1 cellular context compared by ENCODE assay signal in the genomic region with DNA sequence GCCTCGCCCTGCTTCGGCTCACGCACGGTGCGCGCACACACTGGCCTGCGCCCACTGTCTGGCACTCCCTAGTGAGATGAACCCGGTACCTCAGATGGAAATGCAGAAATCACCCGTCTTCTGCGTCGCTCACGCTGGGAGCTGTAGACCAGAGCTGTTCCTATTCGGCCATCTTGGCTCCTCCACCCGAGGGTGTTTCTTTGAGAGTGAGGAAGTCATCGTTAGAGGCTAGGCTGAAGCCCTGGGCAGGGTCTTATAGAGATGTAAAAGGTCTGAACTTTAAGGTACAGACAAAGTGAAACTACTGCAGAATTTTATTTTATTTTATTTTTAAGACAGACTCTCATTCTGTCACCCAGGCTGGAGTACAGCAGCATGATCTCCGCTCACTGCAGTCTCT. TPM values are rescaled to one million over a fixed set of nuclear protein-coding genes. Genes with fewer than 3 reads are reported as not detected.
"Had no signal": no experiment of that assay in that cellular context is flagged by ENCODE, and none has a peak within 500 bp of the region (broad histone marks: within the 10 kb centered on the region; RNA-seq: fewer than 3 reads in every experiment).

No MANE protein-coding gene starts in this region.

RNA-seq across cellular contexts. Expression of a gene that starts 6.0 kb away (rescaled TPM):
- total RNA-seq: MCF 10A had no signal
